ENCODE assay signal across 10 cellular contexts in genomic region chr10:115028419-115028818, GRCh38.
"Had no signal": no experiment of that assay in that cellular context is flagged by ENCODE, and none has a peak within 500 bp of the region (broad histone marks: within the 10 kb centered on the region; RNA-seq: fewer than 3 reads in every experiment).

No MANE protein-coding gene starts in this region.

- H3K27ac Mint-ChIP-seq: GM23338, HFFc6, IgD-negative memory B cell had no signal

- H3K9me3 Mint-ChIP-seq: GM23338, H9, HFFc6, IgD-negative memory B cell had no signal

- H2AFZ ChIP-seq: GM23338 had no signal

- H3K4me2 ChIP-seq: GM23338 had no signal

- H3K4me3 ChIP-seq: GM23338 had no signal

- ATAC-seq: GM23338 had no signal

- H3K27me3 Mint-ChIP-seq: IgD-negative memory B cell had no signal

- H3K36me3 Mint-ChIP-seq: IgD-negative memory B cell had no signal

- H3K27ac ChIP-seq: HL-60 had no signal

- FAIRE-seq: H1, H54, HepG2 had no signal

- H3K4me3 Mint-ChIP-seq: GM23338, H9, HFFc6, IgD-negative memory B cell had no signal

- DNase-seq: H9, HCEC 1CT, HFFc6, KG1 had no signal
